1 cellular context compared by ENCODE assay signal in genomic region chr18:9615280-9615797, GRCh38.
TF ChIP-seq lines count a peak whose summit lies in the region.

No MANE protein-coding gene starts in this region.

TF ChIP-seq in GM23338, 12 proteins besides CTCF, POLR2A, EP300 and RAD21 (continued from another document):
- TF ChIP-seq REST (IDR thresholded peaks at IDR 0.05; ENCODE audit: unreplicated experiment) = no peak
- TF ChIP-seq CREB1 (CRISPR knock-in tag; IDR thresholded peaks at IDR 0.05; ENCODE audit: low read depth) = no peak
- TF ChIP-seq POLR2AphosphoS5 (IDR thresholded peaks at IDR 0.05; ENCODE audit: low read depth) = no peak
- TF ChIP-seq JUNB (IDR thresholded peaks at IDR 0.05; ENCODE audit: unreplicated experiment) = no peak
- TF ChIP-seq EZH2phosphoT487 (IDR thresholded peaks at IDR 0.05; ENCODE audit: unreplicated experiment) = no peak
- TF ChIP-seq ETS1 (IDR thresholded peaks at IDR 0.05) = no peak
- no peak for TF ChIP-seq EZH2 (IDR thresholded peaks at IDR 0.05; ENCODE audit: low read depth, unreplicated experiment)
